Comparison of ENCODE assay signal across 12 cellular contexts in the genomic region with DNA sequence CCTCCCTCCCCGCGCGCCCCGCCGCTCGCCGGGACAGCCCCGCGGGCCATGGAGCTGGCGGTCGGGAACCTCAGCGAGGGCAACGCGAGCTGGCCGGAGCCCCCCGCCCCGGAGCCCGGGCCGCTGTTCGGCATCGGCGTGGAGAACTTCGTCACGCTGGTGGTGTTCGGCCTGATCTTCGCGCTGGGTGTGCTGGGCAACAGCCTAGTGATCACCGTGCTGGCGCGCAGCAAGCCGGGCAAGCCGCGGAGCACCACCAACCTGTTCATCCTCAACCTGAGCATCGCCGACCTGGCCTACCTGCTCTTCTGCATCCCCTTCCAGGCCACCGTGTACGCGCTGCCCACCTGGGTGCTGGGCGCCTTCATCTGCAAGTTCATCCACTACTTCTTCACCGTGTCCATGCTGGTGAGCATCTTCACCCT. TPM values are rescaled to one million over a fixed set of nuclear protein-coding genes. Genes with fewer than 3 reads are reported as not detected.
DNase-seq lines count a peak whose midpoint lies in the region; ATAC-seq and TF ChIP-seq lines count a peak whose summit lies in the region.
"Had no signal": no experiment of that assay in that cellular context is flagged by ENCODE, and none has a peak within 500 bp of the region (broad histone marks: within the 10 kb centered on the region; RNA-seq: fewer than 3 reads in every experiment).

No MANE protein-coding gene starts in this region.

- peak overlapping the region in 11 of 12 donors; percentile 14 to 56 (median 43) for H3K4me3 ChIP-seq in heart left ventricle
- no peak overlapping the region for H3K4me3 ChIP-seq in right cardiac atrium (ENCODE audit: low read length)
- H3K4me3 ChIP-seq in mucosa of descending colon: no peak overlapping the region
- H3K4me3 ChIP-seq in upper lobe of right lung: no peak overlapping the region
- no peak overlapping the region for H3K4me3 ChIP-seq in HAP-1
- H3K4me3 ChIP-seq: adrenal gland, GM12878 had no signal

- H3K36me3 ChIP-seq in heart left ventricle (no peaks in the 10 kb centered on the region), mucosa of descending colon (ENCODE audit: low read depth) (no peaks in the 10 kb centered on the region), upper lobe of right lung (no peaks in the 10 kb centered on the region), HAP-1 (replicated peaks) (no peaks in the 10 kb centered on the region)
- H3K36me3 ChIP-seq: adrenal gland had no signal

- ATAC-seq in heart left ventricle: peak in 1 of 4 donors; percentile 27
- no peak for ATAC-seq in right cardiac atrium
- peak; percentile 14 for ATAC-seq in mucosa of descending colon
- peak; percentile 9 for ATAC-seq in upper lobe of right lung
- no peak for ATAC-seq in HG02884 (IDR thresholded peaks at IDR 0.05; ENCODE audit: unreplicated experiment)
- ATAC-seq: GM12878, left colon had no signal

- H3K9me3 ChIP-seq in heart left ventricle (peaks cover 0 to 17% (median 0%) of the 10 kb centered on the region in 12 donors), right cardiac atrium (ENCODE audit: control insufficient read depth, low read length) (peaks cover 3% of the 10 kb centered on the region), mucosa of descending colon (no peaks in the 10 kb centered on the region), upper lobe of right lung (no peaks in the 10 kb centered on the region), HAP-1 (no peaks in the 10 kb centered on the region)
- H3K9me3 ChIP-seq: adrenal gland had no signal

- H3K4me1 ChIP-seq in heart left ventricle (peaks cover 0 to 26% (median 5%) of the 10 kb centered on the region in 12 donors), right cardiac atrium (ENCODE audit: control insufficient read depth, insufficient read depth, low read length) (no peaks in the 10 kb centered on the region), mucosa of descending colon (ENCODE audit: low read depth) (peaks cover 11% of the 10 kb centered on the region), upper lobe of right lung (peaks cover 8% of the 10 kb centered on the region), HAP-1 (no peaks in the 10 kb centered on the region)
- H3K4me1 ChIP-seq: adrenal gland had no signal

- in situ Hi-C loops in HAP-1 (cut with MboI; ENCODE audit: low sequenced_read_pairs): no loop called here

- TF ChIP-seq POLR2A in heart left ventricle (IDR thresholded peaks at IDR 0.05): no peak

- H3K27ac ChIP-seq in heart left ventricle: no peak overlapping the region
- no peak overlapping the region for H3K27ac ChIP-seq in right cardiac atrium (ENCODE audit: low read length)
- no peak overlapping the region for H3K27ac ChIP-seq in upper lobe of right lung

- TF ChIP-seq CTCF in heart left ventricle (IDR thresholded peaks at IDR 0.05): no peak
- no peak for TF ChIP-seq CTCF in mucosa of descending colon (IDR thresholded peaks at IDR 0.05)
- no peak for TF ChIP-seq CTCF in upper lobe of right lung (IDR thresholded peaks at IDR 0.05)

- H3K27me3 ChIP-seq in heart left ventricle (peaks cover 23 to 82% (median 58%) of the 10 kb centered on the region in 9 donors), right cardiac atrium (ENCODE audit: control insufficient read depth, insufficient read depth) (no peaks in the 10 kb centered on the region), upper lobe of right lung (peaks cover 62% of the 10 kb centered on the region), HAP-1 (ENCODE audit: low read depth) (no peaks in the 10 kb centered on the region)

- intact Hi-C loops in heart left ventricle (cut with DNase I): no loop called here
- intact Hi-C loops in right cardiac atrium (cut with DNase I): no loop called here
- intact Hi-C loops in mucosa of descending colon (cut with DNase I, micrococcal nuclease): no loop called here
- intact Hi-C loops in upper lobe of right lung (cut with DNase I): no loop called here

- WGBS in heart left ventricle, 4 donors: 0 to 5% (median 2%) methylated on average over 6 to 40 of the region's 40 CpGs
- WGBS in right cardiac atrium: 1% methylated on average over 39 of the region's 40 CpGs

- no peak for DNase-seq in heart left ventricle
- DNase-seq in right cardiac atrium: no peak
- DNase-seq in astrocyte of the hippocampus (ENCODE audit: low read depth, low spot score): peak; percentile 16
- no peak for DNase-seq in mucosa of descending colon
- no peak for DNase-seq in upper lobe of right lung
- DNase-seq in effector CD8-positive, alpha-beta T cell (lab: John Stamatoyannopoulos, UW): no peak
- DNase-seq in HAP-1 (ENCODE audit: low spot score in 2 of 2): no peak
- DNase-seq: adrenal gland, left colon, NCI-H187 had no signal

RNA-seq across cellular contexts. Expression of gene GALR1, which starts 0.9 kb away (rescaled TPM):
- total RNA-seq in heart left ventricle (under 1 TPM in 3 of 9 donors, not detected in 6; 0.04 to 0.08 (median 0.05) TPM), right cardiac atrium (under 1 TPM in 1 of 4 donors, not detected in 3; 0.03 TPM), mucosa of descending colon (under 1 TPM; 0.05 to 0.92 (median 0.06) TPM), upper lobe of right lung (0.06 TPM)
- polyA plus RNA-seq in heart left ventricle (under 1 TPM; under 0.01 to 0.01 TPM), right cardiac atrium (0.02 TPM)
- total RNA-seq: GM12878 had no signal
- polyA plus RNA-seq: GM12878 had no signal

Comparison
In these comparisons a context has a peak if more than half of its experiments do, and no peak if none do; other contexts are left out.
1. H3K4me3 ChIP-seq: peak in heart left ventricle (11 of 12); none in right cardiac atrium (single experiment), mucosa of descending colon (single experiment), upper lobe of right lung (single experiment) and HAP-1 (single experiment).
2. ATAC-seq: peak in mucosa of descending colon (single experiment) and upper lobe of right lung (single experiment); none in right cardiac atrium (0 of 2) and HG02884 (single experiment).